Comparison of ENCODE assay signal across 26 cellular contexts in the genomic region with DNA sequence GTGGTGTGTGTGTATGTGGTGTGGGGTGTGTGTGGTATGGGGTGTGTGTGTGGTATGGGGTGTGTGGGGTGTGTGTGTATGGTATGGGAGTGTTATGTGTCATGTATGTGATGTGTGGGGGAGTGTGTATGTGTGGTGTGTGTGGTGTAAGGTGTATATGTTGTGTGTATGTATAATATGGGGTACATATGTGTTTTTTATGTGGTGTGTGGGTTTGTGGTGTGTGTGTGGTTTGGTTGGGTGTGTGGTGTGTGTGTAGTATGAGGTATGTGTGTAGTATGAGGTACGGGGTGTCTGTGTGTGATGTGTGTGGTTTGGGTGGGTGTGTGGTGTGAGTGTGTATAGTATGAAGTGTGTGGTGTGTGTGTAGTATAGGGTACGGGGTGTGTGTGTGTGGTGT. TPM values are rescaled to one million over a fixed set of nuclear protein-coding genes. Genes with fewer than 3 reads are reported as not detected.
"Had no signal": no experiment of that assay in that cellular context is flagged by ENCODE, and none has a peak within 500 bp of the region (broad histone marks: within the 10 kb centered on the region; RNA-seq: fewer than 3 reads in every experiment).

No MANE protein-coding gene starts in this region.

- H3K27ac Mint-ChIP-seq: activated CD4-positive, alpha-beta T cell treated with anti-CD3 and anti-CD28 coated beads, Interleukin-2, amount 10 ng/mL, durations not matched to agents 7 days and 5 days; activated naive CD4-positive, alpha-beta T cell treated with anti-CD3 and anti-CD28 coated beads, Interleukin-2, amount 10 ng/mL, durations not matched to agents 7 days and 5 days; activated naive CD8-positive, alpha-beta T cell treated with anti-CD3 and anti-CD28 coated beads for 36 hours; activated T-helper 2 cell treated with anti-CD3 and anti-CD28 coated beads, Interferon-gamma antibody, Interleukin-2, Interleukin-4, amounts not matched to agents 10 μg/mL and 5 μg/mL and 100 μg/mL, durations not matched to agents 14 hours and 24 hours and 36 hours; T-cell had no signal

- H3K27me3 Mint-ChIP-seq: activated CD4-positive, alpha-beta T cell treated with anti-CD3 and anti-CD28 coated beads, Interleukin-2, amount 10 ng/mL, durations not matched to agents 7 days and 5 days; activated naive CD8-positive, alpha-beta T cell treated with anti-CD3 and anti-CD28 coated beads for 36 hours; T-cell had no signal

- ATAC-seq: T-cell had no signal

- H3K9me3 Mint-ChIP-seq: activated naive CD4-positive, alpha-beta T cell treated with anti-CD3 and anti-CD28 coated beads, Interleukin-2, amount 10 ng/mL, durations not matched to agents 7 days and 5 days; T-cell had no signal

- H3K9ac ChIP-seq: KMS-11 had no signal

- H3K4me3 Mint-ChIP-seq: activated CD4-positive, alpha-beta T cell treated with anti-CD3 and anti-CD28 coated beads, Interleukin-2, amount 10 ng/mL, durations not matched to agents 7 days and 5 days; activated naive CD4-positive, alpha-beta T cell treated with anti-CD3 and anti-CD28 coated beads, Interleukin-2, amount 10 ng/mL, durations not matched to agents 7 days and 5 days; activated naive CD8-positive, alpha-beta T cell treated with anti-CD3 and anti-CD28 coated beads for 36 hours; T-cell had no signal

- H3K27ac ChIP-seq: KMS-11, VCaP had no signal

- DNase-seq: activated CD4-positive, alpha-beta T cell treated with anti-CD3 and anti-CD28 coated beads, Interleukin-2, amount 10 ng/mL, durations not matched to agents 7 days and 5 days; activated CD4-positive, CD25-positive, alpha-beta regulatory T cell; activated gamma-delta T cell treated with Interleukin-2 at 50 U/mL for 16 hours; activated naive CD4-positive, alpha-beta T cell treated with anti-CD3 and anti-CD28 coated beads, Interleukin-2, amount 10 ng/mL, durations not matched to agents 7 days and 5 days; activated naive CD8-positive, alpha-beta T cell treated with anti-CD3 and anti-CD28 coated beads for 36 hours; activated T-cell treated with anti-CD3 and anti-CD28 coated beads, Interleukin-2, amount 50 U/mL, for 1 hour; cerebellar nuclear complex; NCI-H1092; NCI-H1417; NCI-H2029; NCI-H2107; NCI-H2171 treated with DMSO at 0.1 percent for 48 hours; NCI-H226; NCI-H526 treated with DMSO at 0.1 percent for 48 hours; NCI-H82; SIG-M5; T-cell; T1000 had no signal

- H3K36me3 Mint-ChIP-seq: T-cell had no signal

- H3K4me2 ChIP-seq: KMS-11 had no signal

RNA-seq across cellular contexts. Expression of a gene that starts 11.4 kb away (rescaled TPM):
- total RNA-seq: MCF 10A, NCI-H460, OCI-LY7 had no signal

RNA-seq across cellular contexts. Expression of a gene that starts 19.6 kb away (rescaled TPM):
- total RNA-seq: cardiac septum, MCF 10A, NCI-H460, OCI-LY7, RPMI7951 had no signal
